Comparison of ENCODE assay signal across 22 cellular contexts in genomic region chr15:98560338-98560737, GRCh38.
"Had no signal": no experiment of that assay in that cellular context is flagged by ENCODE, and none has a peak within 500 bp of the region (broad histone marks: within the 10 kb centered on the region; RNA-seq: fewer than 3 reads in every experiment).

No MANE protein-coding gene starts in this region.

- H3K4me3 ChIP-seq: colonic mucosa, dorsolateral prefrontal cortex, hepatocyte, left ventricle myocardium inferior, pancreas, psoas muscle, right atrium auricular region, tibial artery, uterus had no signal

- DNase-seq: activated B cell treated with CpG ODN at 0.5 μM for 24 hours; activated CD4-positive, alpha-beta memory T cell treated with anti-CD3 and anti-CD28 coated beads for 36 hours; activated CD4-positive, alpha-beta T cell treated with anti-CD3 and anti-CD28 coated beads for 36 hours; activated effector memory CD4-positive, alpha-beta T cell treated with anti-CD3 and anti-CD28 coated beads, Interleukin-2, amount 50 U/mL, for 16 hours; activated naive CD4-positive, alpha-beta T cell treated with anti-CD3 and anti-CD28 coated beads, Interleukin-2, amount 50 U/mL, for 16 hours; brain microvascular endothelial cell; colonic mucosa; dorsolateral prefrontal cortex; foreskin fibroblast; glutamatergic neuron; immature natural killer cell; left ventricle myocardium inferior; midbrain; pancreas; psoas muscle; stimulated activated CD4-positive, alpha-beta T cell treated with anti-CD3 and anti-CD28 coated beads, Interleukin-12 subunit alpha, Interleukin-12 subunit beta, amount 100 ng/mL, for 4 hours; stimulated activated CD4-positive, alpha-beta T cell treated with anti-CD3 and anti-CD28 coated beads, Interleukin-4, amount 100 ng/mL, for 4 hours; stimulated activated naive CD8-positive, alpha-beta T cell treated with anti-CD3 and anti-CD28 coated beads, Interleukin-15, Interleukin-2, amounts not matched to agents 100 U/mL and 50 U/mL, for 24 hours; tibial artery; uterus had no signal
